In the genomic region with DNA sequence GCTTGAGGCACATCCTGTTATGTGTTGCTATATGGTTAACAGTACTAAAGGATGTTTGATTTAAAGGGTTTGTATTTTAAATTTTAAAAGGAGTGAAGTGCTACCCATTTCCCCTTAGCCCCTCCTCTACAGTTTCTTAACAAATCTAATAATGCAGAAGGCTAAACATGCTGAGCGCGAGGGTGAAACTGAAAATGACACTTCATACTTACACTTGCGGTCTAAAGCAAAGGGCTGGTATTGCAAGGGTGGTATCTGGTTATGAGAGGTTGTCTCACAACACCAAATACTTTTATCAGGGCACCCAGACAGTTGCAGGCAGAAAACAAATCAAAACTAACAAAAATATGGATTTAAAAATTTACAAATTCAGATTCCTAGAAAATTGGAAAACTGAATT, we compare ENCODE assay signal across 11 cellular contexts.
DNase-seq lines count a peak whose midpoint lies in the region; ATAC-seq and TF ChIP-seq lines count a peak whose summit lies in the region.
"Had no signal": no experiment of that assay in that cellular context is flagged by ENCODE, and none has a peak within 500 bp of the region (broad histone marks: within the 10 kb centered on the region; RNA-seq: fewer than 3 reads in every experiment).

No MANE protein-coding gene starts in this region.

- no peak overlapping the region for H2BK5ac ChIP-seq in trophoblast cell (ENCODE audit: low read depth, low read length, poor library complexity)

- no peaks in the 10 kb centered on the region for H4K20me1 ChIP-seq in KMS-11 (ENCODE audit: insufficient read depth)

- H3K18ac ChIP-seq in trophoblast cell (ENCODE audit: low read length), result no peak overlapping the region

- H4K91ac ChIP-seq in trophoblast cell (ENCODE audit: low read depth, low read length), result no peak overlapping the region

- H3K27me3 ChIP-seq in KMS-11 (ENCODE audit: insufficient read depth, low read depth), result peaks cover 33% of the 10 kb centered on the region; the same call in 1 of the 2 replicates
- no peaks in the 10 kb centered on the region for H3K27me3 ChIP-seq in trophoblast cell (ENCODE audit: insufficient read depth, low read length)
- no peaks in the 10 kb centered on the region for H3K27me3 ChIP-seq in WERI-Rb-1 (ENCODE audit: insufficient read depth, low read depth, severe bottlenecking)

- peaks cover 2% of the 10 kb centered on the region for H3K9me3 ChIP-seq in trophoblast cell (ENCODE audit: insufficient read depth, low read depth, low read length)
- H3K9me3 ChIP-seq in WERI-Rb-1 (ENCODE audit: severe bottlenecking), result no peaks in the 10 kb centered on the region

- H3K4ac ChIP-seq in trophoblast cell (ENCODE audit: low read depth, low read length), result no peak overlapping the region

- H3K4me2 ChIP-seq in KMS-11 (peak overlapping the region; percentile 46), trophoblast cell (ENCODE audit: low read length) (no peak overlapping the region)

- H3K36me3 ChIP-seq in KMS-11 (ENCODE audit: insufficient read depth) (no peaks in the 10 kb centered on the region), trophoblast cell (ENCODE audit: control insufficient read depth in 1 of 2, insufficient read depth in 2 of 2, low read length in 2 of 2) (peaks cover 0 to 8% of the 10 kb centered on the region in 2 experiments), WERI-Rb-1 (no peaks in the 10 kb centered on the region)

- H3K4me1 ChIP-seq in KMS-11 (ENCODE audit: low read depth, poor library complexity, severe bottlenecking) (peaks cover 38% of the 10 kb centered on the region), trophoblast cell (ENCODE audit: control insufficient read depth in 1 of 2, insufficient read depth in 2 of 2, low read length in 2 of 2) (peaks cover 3 to 16% of the 10 kb centered on the region in 2 experiments)

- no peak for TF ChIP-seq CTCF in KMS-11 (conservative IDR thresholded peaks at IDR 0.05; ENCODE audit: low read depth, low read length)
- no peak for TF ChIP-seq CTCF in WERI-Rb-1 (IDR thresholded peaks at IDR 0.05; ENCODE audit: low read depth, low read length)

- peaks cover 0 to 4% of the 10 kb centered on the region in 2 donors for H3K36me3 Mint-ChIP-seq in activated naive CD4-positive, alpha-beta T cell treated with anti-CD3 and anti-CD28 coated beads, Interleukin-2, amount 50 U/mL, for 72 hours
- no peaks in the 10 kb centered on the region for H3K36me3 Mint-ChIP-seq in activated naive CD4-positive, alpha-beta T cell treated with anti-CD3 and anti-CD28 coated beads, Interleukin-2, amount 10 ng/mL, durations not matched to agents 7 days and 5 days

- no peaks in the 10 kb centered on the region for H3K9me3 Mint-ChIP-seq in activated naive CD4-positive, alpha-beta T cell treated with anti-CD3 and anti-CD28 coated beads, Interleukin-2, amount 50 U/mL, for 72 hours
- no peaks in the 10 kb centered on the region for H3K9me3 Mint-ChIP-seq in activated naive CD4-positive, alpha-beta T cell treated with anti-CD3 and anti-CD28 coated beads, Interleukin-2, amount 10 ng/mL, durations not matched to agents 7 days and 5 days

- H4K8ac ChIP-seq in trophoblast cell (ENCODE audit: low read depth, low read length), result no peak overlapping the region

- H3K79me2 ChIP-seq in KMS-11 (ENCODE audit: insufficient read depth, low read depth) (no peaks in the 10 kb centered on the region), trophoblast cell (ENCODE audit: control insufficient read depth, insufficient read depth, low read length, poor library complexity) (no peaks in the 10 kb centered on the region)

- no peak overlapping the region for H3K14ac ChIP-seq in trophoblast cell (ENCODE audit: low read length)

- no peak overlapping the region for H3K4me3 Mint-ChIP-seq in activated naive CD4-positive, alpha-beta T cell treated with anti-CD3 and anti-CD28 coated beads, Interleukin-2, amount 10 ng/mL, durations not matched to agents 7 days and 5 days
- H3K4me3 Mint-ChIP-seq: B cell had no signal

- WGBS in trophoblast cell (ENCODE audit: extremely low coverage, insufficient coverage, insufficient read length), result no CpG with 5 or more reads among the region's 3 CpGs

- peaks cover 4% of the 10 kb centered on the region for H3K27me3 Mint-ChIP-seq in activated naive CD4-positive, alpha-beta T cell treated with anti-CD3 and anti-CD28 coated beads, Interleukin-2, amount 10 ng/mL, durations not matched to agents 7 days and 5 days
- H3K27me3 Mint-ChIP-seq: B cell had no signal

- H3K4me3 ChIP-seq in KMS-11 (IDR thresholded peaks at IDR 0.05; ENCODE audit: insufficient read depth, low read depth, low read length), result no peak overlapping the region
- no peak overlapping the region for H3K4me3 ChIP-seq in trophoblast cell (ENCODE audit: low read depth, low read length)
- no peak overlapping the region for H3K4me3 ChIP-seq in WERI-Rb-1 (ENCODE audit: low read depth, low read length)

- no peak overlapping the region for H3K27ac Mint-ChIP-seq in activated naive CD4-positive, alpha-beta T cell treated with anti-CD3 and anti-CD28 coated beads, Interleukin-2, amount 50 U/mL, for 72 hours
- H3K27ac Mint-ChIP-seq in activated naive CD4-positive, alpha-beta T cell treated with anti-CD3 and anti-CD28 coated beads, Interleukin-2, amount 10 ng/mL, durations not matched to agents 7 days and 5 days, result no peak overlapping the region
- H3K27ac Mint-ChIP-seq: B cell had no signal

- no peak overlapping the region for H2AK5ac ChIP-seq in trophoblast cell (ENCODE audit: low read length)

- H2AFZ ChIP-seq in KMS-11 (ENCODE audit: low read depth) (no peak overlapping the region), trophoblast cell (ENCODE audit: insufficient read depth, low read length, poor library complexity) (no peak overlapping the region)

- no peak overlapping the region for H3K9ac ChIP-seq in KMS-11
- no peak overlapping the region for H3K9ac ChIP-seq in trophoblast cell (ENCODE audit: low read length)

- no peak overlapping the region for H2BK120ac ChIP-seq in trophoblast cell (ENCODE audit: insufficient read depth, low read length, poor library complexity)

- no peak overlapping the region for H3K27ac ChIP-seq in KMS-11
- no peak overlapping the region for H3K27ac ChIP-seq in trophoblast cell (ENCODE audit: low read depth, low read length)
- no peak overlapping the region for H3K27ac ChIP-seq in WERI-Rb-1

- peak overlapping the region; percentile 60 for H2BK12ac ChIP-seq in trophoblast cell (ENCODE audit: low read length)

- peaks cover 2% of the 10 kb centered on the region for H3K4me1 Mint-ChIP-seq in activated naive CD4-positive, alpha-beta T cell treated with anti-CD3 and anti-CD28 coated beads, Interleukin-2, amount 10 ng/mL, durations not matched to agents 7 days and 5 days
- H3K4me1 Mint-ChIP-seq: B cell had no signal

- peak; percentile 40 to 68 for ATAC-seq in activated naive CD4-positive, alpha-beta T cell treated with anti-CD3 and anti-CD28 coated beads, Interleukin-2, amount 50 U/mL, for 72 hours
- ATAC-seq in HG02571 (IDR thresholded peaks at IDR 0.05; ENCODE audit: unreplicated experiment), result peak; percentile 90
- ATAC-seq in GM21515 (IDR thresholded peaks at IDR 0.05; ENCODE audit: unreplicated experiment), result no peak

- no peak for DNase-seq in activated naive CD4-positive, alpha-beta T cell treated with anti-CD3 and anti-CD28 coated beads, Interleukin-2, amount 50 U/mL, for 72 hours (ENCODE audit: low spot score in 2 of 2)
- DNase-seq in activated naive CD4-positive, alpha-beta T cell treated with anti-CD3 and anti-CD28 coated beads, Interleukin-2, amount 10 ng/mL, durations not matched to agents 7 days and 5 days, result no peak
- DNase-seq in trophoblast cell (no peak), WERI-Rb-1 (no peak), NCI-H1092 (lab: John Stamatoyannopoulos, UW) (no peak)
- DNase-seq: KBM-7, occipital lobe had no signal

- H4K12ac ChIP-seq in trophoblast cell (ENCODE audit: low read depth, low read length), result no peak overlapping the region

- no peak overlapping the region for H3K23ac ChIP-seq in trophoblast cell (ENCODE audit: low read length)

- peaks cover 3% of the 10 kb centered on the region for H3K79me1 ChIP-seq in trophoblast cell (ENCODE audit: low read length)

- CTCF ChIA-PET in activated naive CD4-positive, alpha-beta T cell treated with anti-CD3 and anti-CD28 coated beads, Interleukin-2, amount 10 ng/mL, durations not matched to agents 7 days and 5 days (lab: Charles Lee), result interaction anchor here (1.5 kb wide), 1 partner anchor 170 kb away, joined by 3 read pairs; no protein-coding TSS in a partner anchor
